Comparison of ENCODE assay signal across 8 cellular contexts in the genomic region with DNA sequence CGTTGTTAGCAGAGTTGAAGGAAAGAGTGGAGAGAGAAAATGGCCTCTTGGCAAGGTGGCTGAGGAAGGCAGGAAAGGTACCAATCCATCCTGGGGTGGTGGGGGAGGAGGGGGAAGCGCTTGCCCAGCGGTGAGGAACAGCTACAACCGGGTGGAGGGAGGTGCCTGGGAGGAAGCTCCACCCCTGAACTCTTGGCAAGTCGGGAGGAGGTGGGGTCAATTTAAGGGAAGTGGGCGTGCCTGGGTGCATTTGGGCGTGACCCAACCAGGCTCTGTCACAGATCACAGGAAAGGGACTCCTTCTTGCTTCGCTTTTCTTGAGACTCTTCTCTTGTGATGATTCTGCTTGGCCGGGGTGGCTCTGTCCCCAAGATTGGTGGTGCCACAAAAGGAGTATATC. TPM values are rescaled to one million over a fixed set of nuclear protein-coding genes. Genes with fewer than 3 reads are reported as not detected.
DNase-seq lines count a peak whose midpoint lies in the region; ATAC-seq and TF ChIP-seq lines count a peak whose summit lies in the region.

No MANE protein-coding gene starts in this region.

- H2AFZ ChIP-seq in OCI-LY1 (ENCODE audit: low read length), result no peak overlapping the region

- H3F3A ChIP-seq in OCI-LY1 (ENCODE audit: insufficient read depth, low read length), result no peaks in the 10 kb centered on the region

- H3K9me2 ChIP-seq in OCI-LY1 (ENCODE audit: low read depth, low read length), result no peaks in the 10 kb centered on the region

- WGBS in aorta, 2 donors, result 24 to 42% methylated on average over 9 of the region's 9 CpGs

- no peaks in the 10 kb centered on the region for H3K9me3 ChIP-seq in OCI-LY1 (ENCODE audit: low read length)
- no peaks in the 10 kb centered on the region for H3K9me3 ChIP-seq in aorta (ENCODE audit: control insufficient read depth, low read length)

- no peaks in the 10 kb centered on the region for H3K27me3 ChIP-seq in OCI-LY1 (ENCODE audit: insufficient read depth, low read length)
- H3K27me3 ChIP-seq in aorta (ENCODE audit: control insufficient read depth in 1 of 2, insufficient read depth in 2 of 2, low read length in 1 of 2), result no peaks in the 10 kb centered on the region

- peak; percentile 99 for ATAC-seq in GM18909 (IDR thresholded peaks at IDR 0.05; ENCODE audit: poor library complexity, unreplicated experiment)
- peak; percentile 97 for ATAC-seq in HG03064 (IDR thresholded peaks at IDR 0.05; ENCODE audit: low read depth, unreplicated experiment)
- ATAC-seq in aorta (ENCODE audit: low FRiP score), result peak; percentile 80

- intact Hi-C loops in posterior vena cava (cut with DNase I), result no loop called here
- intact Hi-C loops in aorta (cut with DNase I), result no loop called here

- H4K20me1 ChIP-seq in OCI-LY1 (ENCODE audit: insufficient read depth, low read length), result no peaks in the 10 kb centered on the region

- no peaks in the 10 kb centered on the region for H3K36me3 ChIP-seq in OCI-LY1 (ENCODE audit: insufficient read depth, low read length)
- peaks cover 0 to 3% of the 10 kb centered on the region in 2 donors for H3K36me3 ChIP-seq in aorta (ENCODE audit: control insufficient read depth in 1 of 2, insufficient read depth in 2 of 2, low read length in 1 of 2)

- no peak overlapping the region; the same call in 1 of the 2 replicates for H3K9ac ChIP-seq in OCI-LY1 (ENCODE audit: low read length)

- no peak overlapping the region for H3K27ac ChIP-seq in OCI-LY1 (ENCODE audit: low read depth, low read length, poor library complexity, severe bottlenecking)
- H3K27ac ChIP-seq in aorta (ENCODE audit: low read depth in 1 of 2, low read length in 2 of 2), result no peak overlapping the region

- H3K4me1 ChIP-seq in OCI-LY1 (ENCODE audit: insufficient read depth, low read length, severe bottlenecking) (peaks cover 10% of the 10 kb centered on the region), aorta (ENCODE audit: control insufficient read depth in 1 of 2, insufficient read depth in 2 of 2, low read length in 2 of 2) (no peaks in the 10 kb centered on the region)

- H3K4me2 ChIP-seq in OCI-LY1 (ENCODE audit: low read length), result peak overlapping the region; percentile 43

- H3K4me3 ChIP-seq in OCI-LY1 (ENCODE audit: low read depth, low read length, poor library complexity, severe bottlenecking) (peak overlapping the region; percentile 33), fibroblast of pulmonary artery (replicated peaks; ENCODE audit: low read depth, low read length) (no peak overlapping the region), aorta (ENCODE audit: low read length in 2 of 2) (no peak overlapping the region)

- H3K79me2 ChIP-seq in OCI-LY1 (ENCODE audit: insufficient read depth, low read length), result no peaks in the 10 kb centered on the region

- DNase-seq in AG09319 (ENCODE audit: extremely low read depth, low read depth), result peak; percentile 20
- peak; percentile 62 for DNase-seq in activated T-cell treated with anti-CD3 and anti-CD28 coated beads for 48 hours (ENCODE audit: low read depth)
- peak; percentile 70 for DNase-seq in fibroblast of pulmonary artery (ENCODE audit: low read depth)
- peak; percentile 95 for DNase-seq in posterior vena cava (ENCODE audit: low spot score)
- peak; percentile 89 to 90 for DNase-seq in aorta

- TF ChIP-seq CTCF in AG09319 (IDR thresholded peaks at IDR 0.05; ENCODE audit: low read depth, low read length) (no peak), OCI-LY1 (IDR thresholded peaks at IDR 0.05; ENCODE audit: low read length) (no peak), fibroblast of pulmonary artery (IDR thresholded peaks at IDR 0.05; ENCODE audit: low read length, missing control alignments) (no peak)

RNA-seq across cellular contexts. Expression of gene BCORL1, which starts 41.7 kb away (rescaled TPM):
- total RNA-seq in posterior vena cava, result 10 to 100 TPM; 14.8 to 17.7 TPM
- 10 to 100 TPM; 22.1 to 26.9 TPM for total RNA-seq in aorta
- polyA plus RNA-seq in aorta, result 1 to 10 TPM; 2.6 to 4.4 TPM

Comparison
In these comparisons a context has a peak if more than half of its experiments do, and no peak if none do; other contexts are left out.
1. DNase-seq: peak in every context shown above with its lines; median percentile 95 in posterior vena cava; 90 in aorta; 70 in fibroblast of pulmonary artery; 62 in activated T-cell treated with anti-CD3 and anti-CD28 coated beads for 48 hours; 20 in AG09319.